19 cellular contexts compared by ENCODE assay signal in genomic region chr5:52878671-52879070, GRCh38.
A peak's percentile ranks its signal among the peaks of the same experiment; 100 is the strongest.
DNase-seq lines count a peak whose midpoint lies in the region; ATAC-seq and TF ChIP-seq lines count a peak whose summit lies in the region.
"Had no signal": no experiment of that assay in that cellular context is flagged by ENCODE, and none has a peak within 500 bp of the region (broad histone marks: within the 10 kb centered on the region; RNA-seq: fewer than 3 reads in every experiment).

No MANE protein-coding gene starts in this region.

- H4K91ac ChIP-seq in mesenchymal stem cell (ENCODE audit: low read length), result no peak overlapping the region

- H3K27ac ChIP-seq in brain microvascular endothelial cell (no peak overlapping the region), mesenchymal stem cell (ENCODE audit: low read length, poor library complexity, severe bottlenecking) (no peak overlapping the region)
- H3K27ac ChIP-seq: gastroesophageal sphincter, neutrophil had no signal

- H3K14ac ChIP-seq in mesenchymal stem cell (ENCODE audit: low read length in 2 of 2), result no peak overlapping the region

- no peak overlapping the region for H2BK15ac ChIP-seq in mesenchymal stem cell (ENCODE audit: low read depth, poor library complexity, severe bottlenecking)

- no peak overlapping the region for H2BK5ac ChIP-seq in mesenchymal stem cell (ENCODE audit: low read depth, low read length, poor library complexity, severe bottlenecking)

- H3K36me3 ChIP-seq in brain microvascular endothelial cell (replicated peaks) (no peaks in the 10 kb centered on the region), mesenchymal stem cell (ENCODE audit: control insufficient read depth in 1 of 2, insufficient read depth in 2 of 2, low read depth in 1 of 2, low read length in 2 of 2) (no peaks in the 10 kb centered on the region)
- H3K36me3 ChIP-seq: neutrophil had no signal

- H3K4me3 Mint-ChIP-seq in activated naive CD4-positive, alpha-beta T cell treated with anti-CD3 and anti-CD28 coated beads, Interleukin-2, amount 10 ng/mL, durations not matched to agents 7 days and 5 days, result no peak overlapping the region
- H3K4me3 Mint-ChIP-seq: brain; CD4-positive, CD25-positive, alpha-beta regulatory T cell had no signal

- WGBS in mesenchymal stem cell, result 62% methylated on average over 3 of the region's 3 CpGs

- H3K27me3 ChIP-seq in brain microvascular endothelial cell (replicated peaks), result no peaks in the 10 kb centered on the region
- no peaks in the 10 kb centered on the region for H3K27me3 ChIP-seq in mesenchymal stem cell (ENCODE audit: control insufficient read depth in 1 of 2, insufficient read depth in 1 of 2, low read length in 2 of 2)
- H3K27me3 ChIP-seq: gastroesophageal sphincter, neutrophil had no signal

- no peaks in the 10 kb centered on the region for H3K9me3 Mint-ChIP-seq in activated naive CD4-positive, alpha-beta T cell treated with anti-CD3 and anti-CD28 coated beads, Interleukin-2, amount 10 ng/mL, durations not matched to agents 7 days and 5 days

- H2AFZ ChIP-seq in mesenchymal stem cell (ENCODE audit: low read depth, low read length), result no peak overlapping the region

- H3K9ac ChIP-seq in mesenchymal stem cell (ENCODE audit: low read length), result no peak overlapping the region

- DNase-seq in NCI-H1417 (lab: John Stamatoyannopoulos, UW), result peak in 2 of 3 experiments; percentile 1 to 50
- DNase-seq in NCI-H1417 treated with DMSO at 0.1 percent for 48 hours (lab: John Stamatoyannopoulos, UW), result no peak
- DNase-seq in NCI-H69 (lab: John Stamatoyannopoulos, UW), result peak; percentile 50
- peak; percentile 52 for DNase-seq in brain microvascular endothelial cell
- peak; percentile 70 for DNase-seq in mesenchymal stem cell
- no peak for DNase-seq in activated naive CD4-positive, alpha-beta T cell treated with anti-CD3 and anti-CD28 coated beads, Interleukin-2, amount 10 ng/mL, durations not matched to agents 7 days and 5 days
- DNase-seq: 8988T; activated CD4-positive, alpha-beta T cell treated with anti-CD3 and anti-CD28 coated beads for 1 hour; activated naive CD4-positive, alpha-beta T cell; CD4-positive, CD25-positive, alpha-beta regulatory T cell; effector CD8-positive, alpha-beta T cell; NCI-H446 treated with DMSO at 0.1 percent for 48 hours; right cardiac atrium had no signal

- H3K27ac Mint-ChIP-seq in activated naive CD4-positive, alpha-beta T cell treated with anti-CD3 and anti-CD28 coated beads, Interleukin-2, amount 10 ng/mL, durations not matched to agents 7 days and 5 days, result no peak overlapping the region
- H3K27ac Mint-ChIP-seq: brain; CD4-positive, CD25-positive, alpha-beta regulatory T cell had no signal

- no peaks in the 10 kb centered on the region for H3K36me3 Mint-ChIP-seq in activated naive CD4-positive, alpha-beta T cell treated with anti-CD3 and anti-CD28 coated beads, Interleukin-2, amount 10 ng/mL, durations not matched to agents 7 days and 5 days
- H3K36me3 Mint-ChIP-seq: brain; CD4-positive, CD25-positive, alpha-beta regulatory T cell had no signal

- H3K23ac ChIP-seq in mesenchymal stem cell (ENCODE audit: low read length in 2 of 2), result no peak overlapping the region

- H3K4ac ChIP-seq in mesenchymal stem cell (ENCODE audit: low read depth in 1 of 2, low read length in 2 of 2), result no peak overlapping the region

- no peak for TF ChIP-seq CTCF in brain microvascular endothelial cell (IDR thresholded peaks at IDR 0.05; ENCODE audit: low read depth, low read length, missing control alignments)

- in situ Hi-C loops in brain microvascular endothelial cell (cut with HindIII; ENCODE audit: low pct_ligation_motif_present, low sequenced_read_pairs), result no loop called here

- ATAC-seq in HG02759 (IDR thresholded peaks at IDR 0.05; ENCODE audit: unreplicated experiment), result no peak
- no peak for ATAC-seq in HG02571 (IDR thresholded peaks at IDR 0.05; ENCODE audit: unreplicated experiment)
- ATAC-seq: gastroesophageal sphincter, Panc1, right cardiac atrium had no signal

- no peaks in the 10 kb centered on the region for H3K79me1 ChIP-seq in mesenchymal stem cell (replicated peaks; ENCODE audit: low read length, poor library complexity, severe bottlenecking)

- H4K8ac ChIP-seq in mesenchymal stem cell (ENCODE audit: low read length), result no peak overlapping the region

- CTCF ChIA-PET in activated naive CD4-positive, alpha-beta T cell treated with anti-CD3 and anti-CD28 coated beads, Interleukin-2, amount 10 ng/mL, durations not matched to agents 7 days and 5 days (lab: Charles Lee), result no interaction called here

- H3K9me3 ChIP-seq in mesenchymal stem cell (ENCODE audit: control insufficient read depth, low read length), result no peaks in the 10 kb centered on the region
- H3K9me3 ChIP-seq: gastroesophageal sphincter, neutrophil had no signal

- no peak overlapping the region for H2BK12ac ChIP-seq in mesenchymal stem cell (ENCODE audit: low read length in 2 of 2)

- H3K18ac ChIP-seq in mesenchymal stem cell (ENCODE audit: low read depth in 1 of 2, low read length in 2 of 2), result no peak overlapping the region

- no peak overlapping the region for H2AK5ac ChIP-seq in mesenchymal stem cell (ENCODE audit: low read length, severe bottlenecking)

- peaks cover 4% of the 10 kb centered on the region for H3K27me3 Mint-ChIP-seq in activated naive CD4-positive, alpha-beta T cell treated with anti-CD3 and anti-CD28 coated beads, Interleukin-2, amount 10 ng/mL, durations not matched to agents 7 days and 5 days

- H2BK120ac ChIP-seq in mesenchymal stem cell (ENCODE audit: low read depth, low read length), result no peak overlapping the region

- no peaks in the 10 kb centered on the region for H3K4me1 Mint-ChIP-seq in activated naive CD4-positive, alpha-beta T cell treated with anti-CD3 and anti-CD28 coated beads, Interleukin-2, amount 10 ng/mL, durations not matched to agents 7 days and 5 days
- H3K4me1 Mint-ChIP-seq: brain; CD4-positive, CD25-positive, alpha-beta regulatory T cell had no signal

- H3K4me2 ChIP-seq in mesenchymal stem cell (ENCODE audit: low read length, poor library complexity, severe bottlenecking), result no peak overlapping the region

- no peaks in the 10 kb centered on the region for H3K4me1 ChIP-seq in mesenchymal stem cell (ENCODE audit: control insufficient read depth, insufficient read depth, low read depth, low read length)

- no peak overlapping the region for H3K4me3 ChIP-seq in brain microvascular endothelial cell (ENCODE audit: low read depth, low read length)
- H3K4me3 ChIP-seq in mesenchymal stem cell (ENCODE audit: insufficient read depth in 1 of 2, low read depth in 1 of 2, low read length in 2 of 2), result no peak overlapping the region
- H3K4me3 ChIP-seq: gastroesophageal sphincter had no signal

Comparison
In these comparisons a context has a peak if more than half of its experiments do, and no peak if none do; other contexts are left out.
1. DNase-seq: peak in NCI-H1417 (2 of 3), NCI-H69 (single experiment), brain microvascular endothelial cell (single experiment) and mesenchymal stem cell (single experiment); none in NCI-H1417 treated with DMSO at 0.1 percent for 48 hours (single experiment) and activated naive CD4-positive, alpha-beta T cell treated with anti-CD3 and anti-CD28 coated beads, Interleukin-2, amount 10 ng/mL, durations not matched to agents 7 days and 5 days (single experiment).